ENCODE assay signal across 23 cellular contexts in genomic region chr15:89628791-89629715, GRCh38. TPM values are rescaled to one million over a fixed set of nuclear protein-coding genes. Genes with fewer than 3 reads are reported as not detected.
DNase-seq lines count a peak whose midpoint lies in the region; ATAC-seq and TF ChIP-seq lines count a peak whose summit lies in the region.
"Had no signal": no experiment of that assay in that cellular context is flagged by ENCODE, and none has a peak within 500 bp of the region (broad histone marks: within the 10 kb centered on the region; RNA-seq: fewer than 3 reads in every experiment).

No MANE protein-coding gene starts in this region.

- TF ChIP-seq CTCF in WTC11 (IDR thresholded peaks at IDR 0.05) (no peak), glutamatergic neuron (IDR thresholded peaks at IDR 0.05; ENCODE audit: partially characterized antibody, unreplicated experiment) (no peak), A673 (conservative IDR thresholded peaks at IDR 0.05; ENCODE audit: low read depth, low read length) (no peak)

- peaks cover 97% of the 10 kb centered on the region for H3K36me3 ChIP-seq in A673 (ENCODE audit: insufficient read depth, low read length, poor library complexity, severe bottlenecking)

- no peak overlapping the region for H3K27ac Mint-ChIP-seq in stimulated activated naive CD8-positive, alpha-beta T cell treated with anti-CD3 and anti-CD28 coated beads, Interleukin-15, Interleukin-2, amounts not matched to agents 100 ng/mL and 50 ng/mL, for 24 hours
- H3K27ac Mint-ChIP-seq in WTC11 (0 out of 2 replicates have a peak overlapping the region, but pooled peaks have one; percentile 71), glutamatergic neuron (ENCODE audit: unreplicated experiment) (no peak overlapping the region)
- H3K27ac Mint-ChIP-seq: activated T-helper 2 cell treated with anti-CD3 and anti-CD28 coated beads, Interferon-gamma antibody, Interleukin-2, Interleukin-4, amounts not matched to agents 10 μg/mL and 5 μg/mL and 100 μg/mL, durations not matched to agents 14 hours and 24 hours and 36 hours; CD4-positive, alpha-beta T cell; nephron; T-helper 2 cell treated with Interferon-gamma antibody and Interleukin-4, amounts not matched to agents 5 μg/mL and 100 μg/mL, for 36 hours had no signal

- no peak for DNase-seq in stimulated activated naive CD8-positive, alpha-beta T cell treated with anti-CD3 and anti-CD28 coated beads, Interleukin-15, Interleukin-2, amounts not matched to agents 100 U/mL and 50 U/mL, for 24 hours
- DNase-seq in WTC11 (ENCODE audit: low spot score) (no peak), islet precursor cell (peak; percentile 41), glutamatergic neuron (no peak), A673 (ENCODE audit: low spot score) (no peak), D341Med (ENCODE audit: low spot score) (no peak)
- DNase-seq: ACHN; CD4-positive, alpha-beta T cell; DMS153; foreskin melanocyte; NCI-H1436; NCI-H748 treated with DMSO at 0.1 percent for 48 hours; stimulated activated CD4-positive, alpha-beta T cell treated with anti-CD3 and anti-CD28 coated beads, Interleukin-4, amount 100 ng/mL, for 24 hours; substantia nigra had no signal

- H3K27ac ChIP-seq in A673 (ENCODE audit: low read depth, low read length, poor library complexity, severe bottlenecking) = no peak overlapping the region
- H3K27ac ChIP-seq: SJSA1, vagina had no signal

- H3K4me1 ChIP-seq in A673 (ENCODE audit: insufficient read depth, low read length, poor library complexity, severe bottlenecking) = no peaks in the 10 kb centered on the region
- H3K4me1 ChIP-seq: SJSA1, vagina had no signal

- no peak for ATAC-seq in stimulated activated naive CD8-positive, alpha-beta T cell treated with anti-CD3 and anti-CD28 coated beads, Interleukin-15, Interleukin-2, amounts not matched to agents 100 U/mL and 50 U/mL, for 24 hours
- ATAC-seq in WTC11 (no peak; the same call in 1 of the 2 replicates), HG02798 (IDR thresholded peaks at IDR 0.05; ENCODE audit: poor library complexity, unreplicated experiment) (no peak)

- CTCF ChIA-PET in WTC11 (lab: Charles Lee) = interaction anchor here (0.6 to 2.3 kb wide), 5 partner anchors 18 to 270 kb away, joined by 3 to 11 read pairs (median 3); partner anchors contain the start of gene TICRR
- CTCF ChIA-PET in A673 (lab: Charles Lee) = no interaction called here

- H3K9me3 ChIP-seq in A673 (ENCODE audit: low read depth, low read length, poor library complexity, severe bottlenecking) = peaks cover 9% of the 10 kb centered on the region
- H3K9me3 ChIP-seq: vagina had no signal

- peak overlapping the region; percentile 6 for H3K4me3 Mint-ChIP-seq in stimulated activated naive CD8-positive, alpha-beta T cell treated with anti-CD3 and anti-CD28 coated beads, Interleukin-15, Interleukin-2, amounts not matched to agents 100 ng/mL and 50 ng/mL, for 24 hours
- H3K4me3 Mint-ChIP-seq in WTC11 (no peak overlapping the region), glutamatergic neuron (ENCODE audit: unreplicated experiment) (no peak overlapping the region)
- H3K4me3 Mint-ChIP-seq: CD4-positive, alpha-beta T cell; nephron; T-helper 2 cell treated with Interferon-gamma antibody and Interleukin-4, amounts not matched to agents 5 μg/mL and 100 μg/mL, for 36 hours had no signal

- peaks cover 5% of the 10 kb centered on the region for H3K4me1 Mint-ChIP-seq in stimulated activated naive CD8-positive, alpha-beta T cell treated with anti-CD3 and anti-CD28 coated beads, Interleukin-15, Interleukin-2, amounts not matched to agents 100 ng/mL and 50 ng/mL, for 24 hours (ENCODE audit: low read depth)
- no peaks in the 10 kb centered on the region for H3K4me1 Mint-ChIP-seq in WTC11
- no peaks in the 10 kb centered on the region for H3K4me1 Mint-ChIP-seq in glutamatergic neuron (ENCODE audit: low read depth, unreplicated experiment)
- H3K4me1 Mint-ChIP-seq: nephron had no signal

- no TSS peak for BruUV-seq in A673 (replicated peaks; lab: Mats Ljungman, UMichigan)

- no peaks in the 10 kb centered on the region for H3K9me3 Mint-ChIP-seq in stimulated activated naive CD8-positive, alpha-beta T cell treated with anti-CD3 and anti-CD28 coated beads, Interleukin-15, Interleukin-2, amounts not matched to agents 100 ng/mL and 50 ng/mL, for 24 hours
- peaks cover 12% of the 10 kb centered on the region; the same call in 1 of the 2 replicates for H3K9me3 Mint-ChIP-seq in WTC11
- no peaks in the 10 kb centered on the region for H3K9me3 Mint-ChIP-seq in glutamatergic neuron (ENCODE audit: unreplicated experiment)
- H3K9me3 Mint-ChIP-seq: activated T-helper 2 cell treated with anti-CD3 and anti-CD28 coated beads, Interferon-gamma antibody, Interleukin-2, Interleukin-4, amounts not matched to agents 10 μg/mL and 5 μg/mL and 100 μg/mL, durations not matched to agents 14 hours and 24 hours and 36 hours; CD4-positive, alpha-beta T cell had no signal

- intact Hi-C loops in A673 (cut with micrococcal nuclease; ENCODE audit: unreplicated experiment) = no loop called here

- peaks cover 71% of the 10 kb centered on the region for H3K36me3 Mint-ChIP-seq in stimulated activated naive CD8-positive, alpha-beta T cell treated with anti-CD3 and anti-CD28 coated beads, Interleukin-15, Interleukin-2, amounts not matched to agents 100 ng/mL and 50 ng/mL, for 24 hours (ENCODE audit: low read depth)
- peaks cover 92% of the 10 kb centered on the region for H3K36me3 Mint-ChIP-seq in WTC11
- peaks cover 13% of the 10 kb centered on the region for H3K36me3 Mint-ChIP-seq in glutamatergic neuron (ENCODE audit: unreplicated experiment)

- no peaks in the 10 kb centered on the region for H3K27me3 ChIP-seq in A673 (replicated peaks; ENCODE audit: insufficient read depth, low read depth, low read length, poor library complexity)
- H3K27me3 ChIP-seq: SJSA1, vagina had no signal

- no peak overlapping the region for H3K4me3 ChIP-seq in A673 (ENCODE audit: low read depth, low read length, poor library complexity, severe bottlenecking)
- H3K4me3 ChIP-seq: SJSA1, vagina had no signal

- no peaks in the 10 kb centered on the region for H3K27me3 Mint-ChIP-seq in stimulated activated naive CD8-positive, alpha-beta T cell treated with anti-CD3 and anti-CD28 coated beads, Interleukin-15, Interleukin-2, amounts not matched to agents 100 ng/mL and 50 ng/mL, for 24 hours
- peaks cover 4% of the 10 kb centered on the region for H3K27me3 Mint-ChIP-seq in WTC11 (ENCODE audit: low read depth)
- H3K27me3 Mint-ChIP-seq in glutamatergic neuron (ENCODE audit: unreplicated experiment) = peaks cover 6% of the 10 kb centered on the region
- H3K27me3 Mint-ChIP-seq: CD4-positive, alpha-beta T cell had no signal

- POLR2A ChIA-PET in WTC11 (lab: Charles Lee) = no interaction called here
- POLR2A ChIA-PET in A673 (lab: Charles Lee; ENCODE audit: low non-redundant PET) = no interaction called here

TF ChIP-seq in WTC11, 78 proteins besides CTCF, POLR2A, EP300 and RAD21:
- no peak for TF ChIP-seq NR3C1 (CRISPR knock-in tag; conservative IDR thresholded peaks at IDR 0.05; ENCODE audit: low read depth)

RNA-seq across cellular contexts. Expression of gene KIF7, which starts 26.2 kb away (rescaled TPM):
- total RNA-seq in WTC11 (2021) = 20.4 to 21.8 TPM (median 21.3 TPM) in 3 replicates
- total RNA-seq in glutamatergic neuron (ENCODE audit: unreplicated experiment) = 9.3 TPM
- 9.5 and 11.3 TPM in 2 replicates for total RNA-seq in A673 (2021)

RNA-seq across cellular contexts. Expression of gene PLIN1, which starts 50.1 kb away (rescaled TPM):
- total RNA-seq in WTC11 (2021) (0.37 to 0.70 TPM (median 0.48 TPM) in 3 replicates), glutamatergic neuron (ENCODE audit: unreplicated experiment) (not detected), A673 (2021) (0.30 and 0.46 TPM in 2 replicates)
- total RNA-seq: activated T-helper 2 cell treated with anti-CD3 and anti-CD28 coated beads, Interferon-gamma antibody, Interleukin-2, Interleukin-4, amounts not matched to agents 10 μg/mL and 5 μg/mL and 100 μg/mL, durations not matched to agents 14 hours and 24 hours and 36 hours; HT1080; LHCN-M2; SJSA1 had no signal

RNA-seq across cellular contexts. Expression of gene TICRR, which starts 53.8 kb away (rescaled TPM):
- total RNA-seq in WTC11 (2021) = 33.7 to 37.4 TPM (median 33.8 TPM) in 3 replicates
- 2.7 TPM for total RNA-seq in glutamatergic neuron (ENCODE audit: unreplicated experiment)
- total RNA-seq in A673 (2021) = 55.7 and 56.5 TPM in 2 replicates
